24 cellular contexts compared by ENCODE assay signal in genomic region chr3:122919291-122919610, GRCh38.
"Had no signal": no experiment of that assay in that cellular context is flagged by ENCODE, and none has a peak within 500 bp of the region (broad histone marks: within the 10 kb centered on the region; RNA-seq: fewer than 3 reads in every experiment).

No MANE protein-coding gene starts in this region.

- ATAC-seq: activated CD4-positive, CD25-positive, alpha-beta regulatory T cell treated with anti-CD3 and anti-CD28 coated beads, Interleukin-2, amount 50 U/mL, for 24 hours; activated CD8-positive, alpha-beta T cell treated with anti-CD3 and anti-CD28 coated beads for 36 hours; activated T-cell treated with anti-CD3 and anti-CD28 coated beads, Interleukin-2, amount 50 U/mL, for 4 hours; activated T-helper 17 cell treated with anti-CD3 and anti-CD28 coated beads, Interleukin-2, amount 50 U/mL, for 72 hours; gastroesophageal sphincter; T-helper 17 cell had no signal

- H3K9me3 ChIP-seq: esophagus squamous epithelium, gastroesophageal sphincter had no signal

- H3K27ac ChIP-seq: brain microvascular endothelial cell, epithelial cell of prostate, esophagus squamous epithelium, gastroesophageal sphincter, WERI-Rb-1 had no signal

- H3K4me3 ChIP-seq: esophagus squamous epithelium, gastroesophageal sphincter had no signal

- H3K36me3 ChIP-seq: brain microvascular endothelial cell, esophagus squamous epithelium, gastroesophageal sphincter, WERI-Rb-1 had no signal

- DNase-seq: activated B cell treated with CpG ODN at 0.5 μM for 24 hours; activated CD4-positive, alpha-beta T cell treated with anti-CD3 and anti-CD28 coated beads for 48 hours; activated CD4-positive, alpha-beta T cell treated with anti-CD3 and anti-CD28 coated beads, Interleukin-2, amount 50 U/mL, for 1 hour; activated CD4-positive, alpha-beta T cell treated with anti-CD3 and anti-CD28 coated beads, Interleukin-2, amount 50 U/mL, for 48 hours; activated CD8-positive, alpha-beta T cell treated with anti-CD3 and anti-CD28 coated beads for 36 hours; activated effector memory CD4-positive, alpha-beta T cell treated with Interleukin-2 at 50 U/mL for 16 hours; activated gamma-delta T cell treated with Interleukin-2 at 50 U/mL for 16 hours; activated naive CD4-positive, alpha-beta T cell treated with anti-CD3 and anti-CD28 coated beads, Interleukin-2, amount 50 U/mL, for 16 hours; activated naive CD4-positive, alpha-beta T cell treated with Interleukin-2 at 50 U/mL for 16 hours; activated T-cell treated with anti-CD3 and anti-CD28 coated beads, Interleukin-2, amount 50 U/mL, for 4 hours; amniotic stem cell; effector CD8-positive, alpha-beta T cell; esophagus squamous epithelium; foreskin melanocyte; head of caudate nucleus; T-helper 1 cell; T-helper 17 cell; T1000; WERI-Rb-1 had no signal
